In the genomic region with DNA sequence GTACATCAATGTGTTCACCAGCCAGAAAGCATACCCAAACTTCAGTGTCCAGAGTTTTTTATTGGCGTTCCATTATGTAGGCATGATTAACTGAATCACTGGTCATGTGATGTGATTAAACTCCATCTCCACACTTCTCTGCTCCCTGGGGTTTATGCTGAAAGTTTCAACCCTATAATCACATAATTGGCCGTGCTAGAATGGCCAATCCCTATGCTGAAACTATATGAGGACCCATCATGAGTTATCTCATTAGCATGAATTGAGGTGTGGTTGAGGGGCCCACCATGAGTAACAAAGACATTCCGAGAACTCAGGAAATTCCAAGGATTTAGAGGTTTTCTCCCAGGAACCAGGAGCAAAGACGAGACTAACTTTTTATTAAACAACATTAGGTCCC, we compare ENCODE assay signal across 1 cellular context.
TF ChIP-seq lines count a peak whose summit lies in the region.

No MANE protein-coding gene starts in this region.

TF ChIP-seq in IMR-90, 13 proteins besides CTCF, POLR2A, EP300 and RAD21 (continued from another document):
- no peak for TF ChIP-seq MXI1 (IDR thresholded peaks at IDR 0.05; ENCODE audit: borderline replicate concordance, low read depth, low read length)
- no peak for TF ChIP-seq RFX5 (IDR thresholded peaks at IDR 0.05; ENCODE audit: low read depth, low read length)
- TF ChIP-seq CHD1 (IDR thresholded peaks at IDR 0.05; ENCODE audit: low read depth, low read length) = no peak
